8 cellular contexts compared by ENCODE assay signal in the genomic region with DNA sequence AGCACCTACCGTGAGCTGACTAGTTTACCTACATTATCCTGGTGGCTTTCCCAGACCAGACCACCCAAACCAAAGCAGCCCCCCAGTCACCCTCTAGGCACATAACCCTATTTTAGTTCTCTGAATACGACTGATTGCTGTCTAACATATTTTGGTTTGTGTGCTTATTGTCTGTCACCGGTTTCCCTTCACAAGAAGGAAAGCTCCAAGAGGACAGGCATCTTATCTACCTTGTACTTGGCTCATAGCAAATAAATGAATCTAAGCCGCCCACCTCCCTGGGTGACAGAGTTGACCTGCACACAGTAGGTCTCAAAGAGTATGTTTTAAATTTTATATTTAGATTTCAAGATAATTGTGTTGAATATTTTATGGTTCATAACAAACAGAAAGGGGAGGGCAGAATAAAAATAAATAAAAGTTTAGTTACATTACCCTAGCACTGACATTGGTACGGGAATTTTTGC. TPM values are rescaled to one million over a fixed set of nuclear protein-coding genes. Genes with fewer than 3 reads are reported as not detected.
DNase-seq lines count a peak whose midpoint lies in the region; ATAC-seq and TF ChIP-seq lines count a peak whose summit lies in the region.

No MANE protein-coding gene starts in this region.

- no peaks in the 10 kb centered on the region for H3K27me3 ChIP-seq in sigmoid colon

- TF ChIP-seq CTCF in GM12875 (IDR thresholded peaks at IDR 0.05; ENCODE audit: borderline replicate concordance, insufficient read depth, low read depth, low read length) (no peak), fibroblast of mammary gland (conservative IDR thresholded peaks at IDR 0.05; ENCODE audit: control insufficient read depth, insufficient read depth, low read depth, low read length) (no peak), sigmoid colon (IDR thresholded peaks at IDR 0.05) (no peak)

- intact Hi-C loops in sigmoid colon (cut with DNase I), result loop anchor here (2.0 to 10.0 kb wide), 2 partner anchors 45 to 389 kb away; a partner anchor contains a TSS

- peaks cover 0 to 52% (median 45%) of the 10 kb centered on the region in 4 donors for H3K4me1 ChIP-seq in sigmoid colon

- no peak for ATAC-seq in activated CD4-positive, CD25-positive, alpha-beta regulatory T cell treated with anti-CD3 and anti-CD28 coated beads, Interleukin-2, amount 50 U/mL, for 24 hours
- no peak for ATAC-seq in HG03045 (IDR thresholded peaks at IDR 0.05; ENCODE audit: unreplicated experiment)
- no peak for ATAC-seq in HG02678 (IDR thresholded peaks at IDR 0.05; ENCODE audit: unreplicated experiment)

- TF ChIP-seq EP300 in sigmoid colon (IDR thresholded peaks at IDR 0.05), result no peak

- DNase-seq in SK-N-MC (ENCODE audit: low read depth, low spot score) (no peak), fibroblast of mammary gland (ENCODE audit: low read depth) (no peak), sigmoid colon (no peak), AG08395 (ENCODE audit: low spot score) (no peak)

- H3K9me3 ChIP-seq in SK-N-MC (ENCODE audit: low read depth, low read length), result no peaks in the 10 kb centered on the region
- no peaks in the 10 kb centered on the region for H3K9me3 ChIP-seq in sigmoid colon

- 28 to 49% methylated on average over 5 of the region's 5 CpGs for WGBS in sigmoid colon, 2 donors

- peak overlapping the region; percentile 24 for H3K9ac ChIP-seq in SK-N-MC (ENCODE audit: insufficient read length)

- H3K27ac ChIP-seq in SK-N-MC, result no peak overlapping the region
- peak overlapping the region; percentile 82 to 99 (median 99) for H3K27ac ChIP-seq in sigmoid colon

- H3K4me3 ChIP-seq in GM12875 (ENCODE audit: low read depth, low read length) (peak overlapping the region; percentile 98), SK-N-MC (peak overlapping the region; percentile 85), fibroblast of mammary gland (ENCODE audit: control insufficient read depth, low read depth, low read length) (peak overlapping the region; percentile 65), sigmoid colon (peak overlapping the region; percentile 74 to 92 (median 85))

- H3K36me3 ChIP-seq in SK-N-MC (ENCODE audit: insufficient read depth, low read length), result peaks cover 20% of the 10 kb centered on the region; the same call in 1 of the 2 replicates
- H3K36me3 ChIP-seq in sigmoid colon, result peaks cover 0 to 12% (median 1%) of the 10 kb centered on the region in 4 donors

- TF ChIP-seq POLR2A in sigmoid colon (IDR thresholded peaks at IDR 0.05), result no peak

RNA-seq across cellular contexts. Expression of a gene that starts 0.9 kb away (rescaled TPM):
- total RNA-seq in sigmoid colon, result 100 to 1,000 TPM; 128 to 205 (median 183) TPM
- polyA plus RNA-seq in sigmoid colon, result 100 to 1,000 TPM; 292 to 804 (median 561) TPM
